Comparison of ENCODE assay signal across 11 cellular contexts in the genomic region with DNA sequence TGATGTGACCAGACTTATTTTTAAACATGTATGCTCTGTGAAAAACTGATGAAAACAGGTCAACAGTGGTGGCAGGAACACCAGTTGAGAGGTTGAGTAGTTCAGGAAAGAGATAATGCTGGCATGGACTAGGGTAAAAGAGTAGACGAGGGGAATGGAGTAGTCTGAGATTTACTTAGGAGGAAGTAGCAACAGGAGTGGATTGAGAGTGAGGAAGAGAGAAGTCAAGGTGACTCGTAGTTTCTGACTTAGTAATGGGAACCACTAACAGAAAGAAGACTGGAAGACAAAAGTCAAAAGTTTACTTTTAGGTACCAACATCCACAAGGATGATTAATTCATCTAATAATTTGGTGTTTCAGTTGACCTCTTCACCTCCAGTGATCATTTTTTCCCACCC. TPM values are rescaled to one million over a fixed set of nuclear protein-coding genes. Genes with fewer than 3 reads are reported as not detected.
DNase-seq lines count a peak whose midpoint lies in the region; ATAC-seq and TF ChIP-seq lines count a peak whose summit lies in the region.
"Had no signal": no experiment of that assay in that cellular context is flagged by ENCODE, and none has a peak within 500 bp of the region (broad histone marks: within the 10 kb centered on the region; RNA-seq: fewer than 3 reads in every experiment).

No MANE protein-coding gene starts in this region.

- peaks cover 7% of the 10 kb centered on the region for H4K20me1 ChIP-seq in OCI-LY3 (ENCODE audit: insufficient read depth, low read length)

- no peak overlapping the region for H2AFZ ChIP-seq in OCI-LY3 (ENCODE audit: low read depth, low read length)

- peak overlapping the region; percentile 82 for H3K27ac ChIP-seq in OCI-LY3 (ENCODE audit: low read length)
- H3K27ac ChIP-seq in spleen: peak overlapping the region in 5 of 8 donors; percentile 37 to 95 (median 65)

- no peaks in the 10 kb centered on the region for H3K9me3 Mint-ChIP-seq in central memory CD8-positive, alpha-beta T cell

- H3K4me1 Mint-ChIP-seq in central memory CD8-positive, alpha-beta T cell: peaks cover 68% of the 10 kb centered on the region

- DNase-seq in activated CD8-positive, alpha-beta memory T cell treated with anti-CD3 and anti-CD28 coated beads for 24 hours: peak; percentile 53
- no peak for DNase-seq in activated CD8-positive, alpha-beta memory T cell treated with anti-CD3 and anti-CD28 coated beads, Interleukin-2, amount 50 U/mL, for 4 hours
- no peak for DNase-seq in central memory CD8-positive, alpha-beta T cell (ENCODE audit: low spot score in 2 of 2)
- DNase-seq in spleen (no peak), KBM-7 (no peak), posterior cingulate gyrus (no peak)
- DNase-seq: MG63; stimulated activated CD4-positive, alpha-beta T cell treated with anti-CD3 and anti-CD28 coated beads, Interleukin-15, amount 100 ng/mL, for 24 hours; substantia nigra had no signal

- in situ Hi-C loops in KBM-7 (cut with MboI; ENCODE audit: low pct_unique_long_range_greater_than_20kb, low sequenced_read_pairs): no loop called here

- peaks cover 31% of the 10 kb centered on the region for H3K36me3 Mint-ChIP-seq in central memory CD8-positive, alpha-beta T cell (ENCODE audit: insufficient read depth)

- TF ChIP-seq POLR2A in spleen (IDR thresholded peaks at IDR 0.05): no peak

- H3K4me2 ChIP-seq in OCI-LY3 (ENCODE audit: low read length): peak overlapping the region; percentile 73

- H3K36me3 ChIP-seq in OCI-LY3 (replicated peaks; ENCODE audit: low read depth, low read length): peaks cover 33% of the 10 kb centered on the region
- H3K36me3 ChIP-seq in spleen: peaks cover 0 to 51% (median 32%) of the 10 kb centered on the region in 6 donors

- H3K9me3 ChIP-seq in OCI-LY3 (ENCODE audit: insufficient read depth, low read length) (no peaks in the 10 kb centered on the region), spleen (no peaks in the 10 kb centered on the region)
- H3K9me3 ChIP-seq: MG63 had no signal

- peaks cover 56% of the 10 kb centered on the region for H3K79me2 ChIP-seq in OCI-LY3 (ENCODE audit: low read length)

- intact Hi-C loops in spleen (cut with DNase I; ENCODE audit: low total_unique reads) (no loop called here), posterior cingulate gyrus (cut with DNase I) (no loop called here)

- H3K4me3 ChIP-seq in OCI-LY3 (ENCODE audit: low read length) (peak overlapping the region; percentile 46), spleen (peak overlapping the region in 1 of 8 donors; percentile 2)
- H3K4me3 ChIP-seq: MG63 had no signal

- H3K27me3 Mint-ChIP-seq in central memory CD8-positive, alpha-beta T cell: no peaks in the 10 kb centered on the region

- H3K27me3 ChIP-seq in OCI-LY3 (ENCODE audit: low read depth, low read length) (no peaks in the 10 kb centered on the region), spleen (replicated peaks in 1 of 7) (no peaks in the 10 kb centered on the region)
- H3K27me3 ChIP-seq: MG63 had no signal

- TF ChIP-seq CTCF in OCI-LY3 (IDR thresholded peaks at IDR 0.05; ENCODE audit: low read depth, low read length) (no peak), spleen (IDR thresholded peaks at IDR 0.05 in 8 of 11, conservative IDR thresholded peaks at IDR 0.05 in 3 of 11) (no peak)

- WGBS in spleen, 5 donors: 22 to 45% (median 30%) methylated on average over 2 of the region's 2 CpGs

- peak overlapping the region; percentile 25 for H3K27ac Mint-ChIP-seq in central memory CD8-positive, alpha-beta T cell (ENCODE audit: low read depth)

- peaks cover 44% of the 10 kb centered on the region for H3K4me1 ChIP-seq in OCI-LY3 (ENCODE audit: low read length)
- H3K4me1 ChIP-seq in spleen: peaks cover 28 to 79% (median 64%) of the 10 kb centered on the region in 6 donors

- H3K4me3 Mint-ChIP-seq in central memory CD8-positive, alpha-beta T cell: no peak overlapping the region

- peak overlapping the region; percentile 35; the same call in 1 of the 2 replicates for H3K9ac ChIP-seq in OCI-LY3 (ENCODE audit: low read length)

- ATAC-seq in central memory CD8-positive, alpha-beta T cell (replicated peaks; ENCODE audit: extremely low read depth, poor library complexity, severe bottlenecking): no peak
- ATAC-seq in HG03460 (IDR thresholded peaks at IDR 0.05; ENCODE audit: unreplicated experiment): no peak

RNA-seq across cellular contexts. Expression of a gene that starts 3.6 kb away (rescaled TPM):
- total RNA-seq in spleen: 10 to 100 TPM; 22.9 to 33.5 (median 25.4) TPM
- 10 to 100 TPM; 32.6 to 42.1 (median 36.6) TPM for polyA plus RNA-seq in spleen

RNA-seq across cellular contexts. Expression of a gene that starts 6.2 kb away (rescaled TPM):
- total RNA-seq in spleen: 10 to 100 TPM; 11.5 to 24.5 (median 16.2) TPM
- polyA plus RNA-seq in spleen: 10 to 100 TPM; 60.9 to 75.6 (median 61.6) TPM

RNA-seq across cellular contexts. Expression of a gene that starts 10.7 kb away (rescaled TPM):
- 10 to 100 TPM; 31.9 to 57.8 (median 42.2) TPM for total RNA-seq in spleen
- polyA plus RNA-seq in spleen: 10 to 100 TPM; 26.0 to 43.4 (median 41.0) TPM

RNA-seq across cellular contexts. Expression of a gene that starts 11.0 kb away (rescaled TPM):
- total RNA-seq in spleen: 10 to 100 TPM; 44.1 to 64.0 (median 58.7) TPM
- polyA plus RNA-seq in spleen: 10 to 100 TPM; 23.3 to 40.8 (median 27.7) TPM
